8 cellular contexts compared by ENCODE assay signal in the genomic region with DNA sequence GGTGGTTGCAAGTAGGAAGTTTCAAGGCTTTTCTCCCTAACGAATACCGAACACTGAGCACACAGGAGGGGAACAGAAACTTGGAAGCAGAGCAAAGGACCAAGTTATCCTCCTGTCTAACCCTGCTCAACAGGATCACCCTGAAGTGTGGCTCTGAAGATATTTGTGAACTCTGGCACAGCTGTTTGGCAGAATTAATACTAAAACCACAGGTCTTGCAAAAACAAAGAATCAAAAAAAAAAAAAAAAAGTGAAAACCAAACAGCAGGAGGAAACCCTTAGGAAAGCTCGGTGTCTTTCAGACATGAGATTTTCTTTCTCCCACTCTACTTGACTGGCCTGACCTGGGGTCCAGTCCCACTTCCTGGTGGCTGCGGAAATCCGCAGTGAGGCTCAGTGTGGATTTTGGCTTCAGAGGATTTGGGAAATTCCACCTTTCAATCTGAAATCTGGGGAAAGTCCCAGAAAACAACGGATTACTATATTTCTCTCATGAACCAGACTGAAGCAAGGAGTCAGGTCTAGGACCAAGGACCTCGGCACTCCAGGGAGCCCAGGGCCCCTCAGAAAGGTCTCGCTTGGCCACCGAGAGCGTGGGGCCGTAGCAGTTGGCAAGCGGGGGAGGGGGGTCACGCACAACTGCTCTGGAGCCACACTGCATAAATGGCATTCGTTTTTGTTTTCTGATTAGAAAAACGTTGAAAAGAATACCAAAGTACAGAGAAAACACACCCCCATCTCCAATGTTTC. TPM values are rescaled to one million over a fixed set of nuclear protein-coding genes. Genes with fewer than 3 reads are reported as not detected.
DNase-seq lines count a peak whose midpoint lies in the region; ATAC-seq and TF ChIP-seq lines count a peak whose summit lies in the region.

No MANE protein-coding gene starts in this region.

- no peak overlapping the region for H3K27ac ChIP-seq in HUES6 (ENCODE audit: low read depth, low read length)
- peak overlapping the region; percentile 79 for H3K27ac ChIP-seq in parathyroid adenoma

- intact Hi-C loops in Caco-2 (cut with micrococcal nuclease; ENCODE audit: unreplicated experiment) = no loop called here
- intact Hi-C loops in activated T-helper 1 cell treated with anti-CD3 and anti-CD28 coated beads, Interleukin-12 subunit alpha, Interleukin-12 subunit beta, Interleukin-2, Interleukin-4 antibody, amounts not matched to agents 30 ng/mL and 10 ng/mL and 1 ng/mL, durations not matched to agents 14 hours and 24 hours and 36 hours (cut with micrococcal nuclease) = loop anchor here (1.0 to 5.0 kb wide), 6 partner anchors 11 to 1758 kb away; a partner anchor contains a TSS
- intact Hi-C loops in Right ventricle myocardium superior (cut with DNase I) = no loop called here

- POLR2A ChIA-PET in Caco-2 (lab: Charles Lee) = interaction anchor here (1.5 kb wide), 1 partner anchor 12 kb away, joined by 7 read pairs; a partner anchor contains a TSS

- peaks cover 17% of the 10 kb centered on the region for H3K4me1 ChIP-seq in Caco-2
- H3K4me1 ChIP-seq in HUES6 (ENCODE audit: control insufficient read depth, insufficient read depth, low read length) = 0 out of 2 replicates have a peak, but pooled peaks cover 4% of the 10 kb centered on the region
- H3K4me1 ChIP-seq in parathyroid adenoma = no peaks in the 10 kb centered on the region

- H3K27ac Mint-ChIP-seq in Caco-2 (ENCODE audit: unreplicated experiment) = peak overlapping the region; percentile 59
- H3K27ac Mint-ChIP-seq in activated T-helper 1 cell treated with anti-CD3 and anti-CD28 coated beads, Interleukin-12 subunit alpha, Interleukin-12 subunit beta, Interleukin-2, Interleukin-4 antibody, amounts not matched to agents 30 ng/mL and 10 ng/mL and 1 ng/mL, durations not matched to agents 14 hours and 24 hours and 36 hours = peak overlapping the region; percentile 95

- ATAC-seq in Right ventricle myocardium superior (ENCODE audit: poor library complexity) = peak; percentile 55

- H3K4me1 Mint-ChIP-seq in Caco-2 (ENCODE audit: low read depth, unreplicated experiment) = peaks cover 18% of the 10 kb centered on the region
- peaks cover 91% of the 10 kb centered on the region for H3K4me1 Mint-ChIP-seq in activated T-helper 1 cell treated with anti-CD3 and anti-CD28 coated beads, Interleukin-12 subunit alpha, Interleukin-12 subunit beta, Interleukin-2, Interleukin-4 antibody, amounts not matched to agents 30 ng/mL and 10 ng/mL and 1 ng/mL, durations not matched to agents 14 hours and 24 hours and 36 hours (ENCODE audit: low read depth)

- no peaks in the 10 kb centered on the region for H3K79me2 ChIP-seq in parathyroid adenoma

- H3K4me3 Mint-ChIP-seq in Caco-2 (ENCODE audit: unreplicated experiment) = peak overlapping the region; percentile 78
- H3K4me3 Mint-ChIP-seq in activated T-helper 1 cell treated with anti-CD3 and anti-CD28 coated beads, Interleukin-12 subunit alpha, Interleukin-12 subunit beta, Interleukin-2, Interleukin-4 antibody, amounts not matched to agents 30 ng/mL and 10 ng/mL and 1 ng/mL, durations not matched to agents 14 hours and 24 hours and 36 hours = peak overlapping the region; percentile 87

- DNase-seq in Caco-2 (no peak), Right ventricle myocardium superior (peak; percentile 44), NCI-H226 (no peak), GM19240 (ENCODE audit: insufficient read length, low spot score) (no peak), mucosa of gallbladder (ENCODE audit: low spot score) (no peak)
- DNase-seq in activated T-helper 1 cell treated with anti-CD3 and anti-CD28 coated beads, Interleukin-12 subunit alpha, Interleukin-12 subunit beta, Interleukin-2, Interleukin-4 antibody, amounts not matched to agents 30 ng/mL and 10 ng/mL and 1 ng/mL, durations not matched to agents 14 hours and 24 hours and 36 hours (ENCODE audit: low spot score) = no peak

- CTCF ChIA-PET in Caco-2 (lab: Charles Lee) = interaction anchor here (1.0 kb wide), 1 partner anchor 480 kb away, joined by 7 read pairs; no protein-coding TSS in a partner anchor

- H3K36me3 ChIP-seq in Caco-2 (ENCODE audit: control insufficient read depth, insufficient read depth, low read length) = no peaks in the 10 kb centered on the region
- H3K36me3 ChIP-seq in HUES6 (ENCODE audit: control insufficient read depth, insufficient read depth, low read length) = no peaks in the 10 kb centered on the region
- H3K36me3 ChIP-seq in parathyroid adenoma (ENCODE audit: control insufficient read depth, insufficient read depth, low read length) = no peaks in the 10 kb centered on the region

- peak overlapping the region; percentile 59 for H3K4me2 ChIP-seq in parathyroid adenoma (ENCODE audit: low read length)

- peak overlapping the region; percentile 96 for H2AFZ ChIP-seq in parathyroid adenoma

- BruUV-seq in Caco-2 (replicated peaks; lab: Mats Ljungman, UMichigan) = TSS peak; percentile 48

- H3K9ac ChIP-seq in HUES6 (ENCODE audit: low read length) (peak overlapping the region; percentile 25), parathyroid adenoma (no peak overlapping the region)

- H3K9me3 ChIP-seq in Caco-2 = no peaks in the 10 kb centered on the region
- H3K9me3 ChIP-seq in HUES6 (ENCODE audit: control insufficient read depth, insufficient read depth, low read depth, low read length) = peaks cover 16% of the 10 kb centered on the region
- H3K9me3 ChIP-seq in parathyroid adenoma (ENCODE audit: control insufficient read depth, low read length) = no peaks in the 10 kb centered on the region

- H3K4me3 ChIP-seq in Caco-2 (ENCODE audit: low read depth, low read length) (peak overlapping the region; percentile 73), HUES6 (ENCODE audit: low read depth, low read length) (peak overlapping the region; percentile 65), parathyroid adenoma (ENCODE audit: low read depth, low read length) (peak overlapping the region; percentile 54)

- H3K27me3 Mint-ChIP-seq in Caco-2 (ENCODE audit: insufficient read depth, unreplicated experiment) = no peaks in the 10 kb centered on the region
- no peaks in the 10 kb centered on the region for H3K27me3 Mint-ChIP-seq in activated T-helper 1 cell treated with anti-CD3 and anti-CD28 coated beads, Interleukin-12 subunit alpha, Interleukin-12 subunit beta, Interleukin-2, Interleukin-4 antibody, amounts not matched to agents 30 ng/mL and 10 ng/mL and 1 ng/mL, durations not matched to agents 14 hours and 24 hours and 36 hours (ENCODE audit: insufficient read depth)

- TF ChIP-seq CTCF in Caco-2 (IDR thresholded peaks at IDR 0.05; ENCODE audit: insufficient read depth in 1 of 2, low read depth in 1 of 2, low read length in 1 of 2, severe bottlenecking in 1 of 2, unreplicated experiment in 1 of 2) (no peak), parathyroid adenoma (IDR thresholded peaks at IDR 0.05) (no peak)

- no peaks in the 10 kb centered on the region for H3K36me3 Mint-ChIP-seq in Caco-2 (ENCODE audit: insufficient read depth, unreplicated experiment)
- peaks cover 27% of the 10 kb centered on the region for H3K36me3 Mint-ChIP-seq in activated T-helper 1 cell treated with anti-CD3 and anti-CD28 coated beads, Interleukin-12 subunit alpha, Interleukin-12 subunit beta, Interleukin-2, Interleukin-4 antibody, amounts not matched to agents 30 ng/mL and 10 ng/mL and 1 ng/mL, durations not matched to agents 14 hours and 24 hours and 36 hours (ENCODE audit: low read depth)

- H3K27me3 ChIP-seq in Caco-2 (replicated peaks; ENCODE audit: control insufficient read depth, insufficient read depth, low read length) = no peaks in the 10 kb centered on the region
- H3K27me3 ChIP-seq in HUES6 (ENCODE audit: control insufficient read depth, insufficient read depth, low read length) = peaks cover 20% of the 10 kb centered on the region
- H3K27me3 ChIP-seq in parathyroid adenoma (ENCODE audit: control insufficient read depth, insufficient read depth, low read length) = no peaks in the 10 kb centered on the region

- no peaks in the 10 kb centered on the region for H3K9me3 Mint-ChIP-seq in Caco-2 (ENCODE audit: unreplicated experiment)
- H3K9me3 Mint-ChIP-seq in activated T-helper 1 cell treated with anti-CD3 and anti-CD28 coated beads, Interleukin-12 subunit alpha, Interleukin-12 subunit beta, Interleukin-2, Interleukin-4 antibody, amounts not matched to agents 30 ng/mL and 10 ng/mL and 1 ng/mL, durations not matched to agents 14 hours and 24 hours and 36 hours = peaks cover 11% of the 10 kb centered on the region

RNA-seq across cellular contexts. Expression of a gene that starts 0.9 kb away (rescaled TPM):
- total RNA-seq in Caco-2 (2022) (4.6 and 5.1 TPM in 2 replicates), Right ventricle myocardium superior (24.3 TPM), mucosa of gallbladder (9.6 TPM)
- 33.7 and 34.6 TPM in 2 replicates for total RNA-seq in activated T-helper 1 cell treated with anti-CD3 and anti-CD28 coated beads, Interleukin-12 subunit alpha, Interleukin-12 subunit beta, Interleukin-2, Interleukin-4 antibody, amounts not matched to agents 30 ng/mL and 10 ng/mL and 1 ng/mL, durations not matched to agents 14 hours and 24 hours and 36 hours

RNA-seq across cellular contexts. Expression of a gene that starts 12.3 kb away (rescaled TPM):
- 4.9 and 6.9 TPM in 2 replicates for total RNA-seq in Caco-2 (2022)
- 8.7 and 9.7 TPM in 2 replicates for total RNA-seq in activated T-helper 1 cell treated with anti-CD3 and anti-CD28 coated beads, Interleukin-12 subunit alpha, Interleukin-12 subunit beta, Interleukin-2, Interleukin-4 antibody, amounts not matched to agents 30 ng/mL and 10 ng/mL and 1 ng/mL, durations not matched to agents 14 hours and 24 hours and 36 hours
- 4.0 TPM for total RNA-seq in Right ventricle myocardium superior
- 21.3 TPM for total RNA-seq in mucosa of gallbladder

RNA-seq across cellular contexts. Expression of a gene that starts 53.2 kb away (rescaled TPM):
- 19.1 and 24.0 TPM in 2 replicates for total RNA-seq in Caco-2 (2022)
- total RNA-seq in activated T-helper 1 cell treated with anti-CD3 and anti-CD28 coated beads, Interleukin-12 subunit alpha, Interleukin-12 subunit beta, Interleukin-2, Interleukin-4 antibody, amounts not matched to agents 30 ng/mL and 10 ng/mL and 1 ng/mL, durations not matched to agents 14 hours and 24 hours and 36 hours = 25.1 and 26.6 TPM in 2 replicates
- 11.1 TPM for total RNA-seq in Right ventricle myocardium superior
- 26.1 TPM for total RNA-seq in mucosa of gallbladder
